In the genomic region with DNA sequence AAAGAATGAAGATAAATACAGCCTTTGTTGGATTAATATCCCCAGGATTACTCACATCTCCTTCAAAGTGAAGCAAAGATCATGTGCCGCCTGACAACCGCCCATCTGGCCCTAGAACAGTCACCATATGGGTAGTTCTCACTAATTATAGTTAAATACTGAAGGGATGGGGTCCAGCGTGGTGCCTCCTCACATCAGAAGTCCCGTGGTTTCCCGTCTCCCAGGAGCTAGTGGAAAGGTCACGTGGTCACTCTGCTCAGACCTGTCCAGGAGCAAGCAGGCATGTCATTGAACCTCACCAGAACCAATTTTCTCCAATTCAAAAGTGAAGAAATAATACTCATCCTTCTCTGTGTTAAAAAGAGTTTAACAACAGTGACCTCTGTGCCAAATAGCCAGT, we compare ENCODE assay signal across 28 cellular contexts.
"Had no signal": no experiment of that assay in that cellular context is flagged by ENCODE, and none has a peak within 500 bp of the region (broad histone marks: within the 10 kb centered on the region; RNA-seq: fewer than 3 reads in every experiment).

No MANE protein-coding gene starts in this region.

- H3K27me3 ChIP-seq: adrenal gland, gastroesophageal sphincter, sigmoid colon, stomach, thyroid gland, upper lobe of right lung had no signal

- H3K36me3 ChIP-seq: adrenal gland, gastroesophageal sphincter, heart right ventricle, pancreas, prostate gland, sigmoid colon, stomach, thyroid gland, upper lobe of right lung had no signal

- H3K27ac ChIP-seq: adrenal gland, coronary artery, dorsolateral prefrontal cortex, gastroesophageal sphincter, heart right ventricle, pancreas, prostate gland, sigmoid colon, stomach, thyroid gland, upper lobe of right lung had no signal

- DNase-seq: activated CD4-positive, alpha-beta T cell treated with anti-CD3 and anti-CD28 coated beads for 36 hours; activated CD4-positive, CD25-positive, alpha-beta regulatory T cell; activated CD8-positive, alpha-beta memory T cell treated with anti-CD3 and anti-CD28 coated beads, Interleukin-2, amount 10 ng/mL, durations not matched to agents 7 days and 5 days; activated CD8-positive, alpha-beta T cell treated with anti-CD3 and anti-CD28 coated beads, Interleukin-2, amount 10 ng/mL, durations not matched to agents 7 days and 5 days; activated effector memory CD4-positive, alpha-beta T cell treated with Interleukin-2 at 50 U/mL for 16 hours; activated naive CD4-positive, alpha-beta T cell treated with Interleukin-2 at 50 U/mL for 16 hours; activated naive CD8-positive, alpha-beta T cell treated with anti-CD3 and anti-CD28 coated beads for 36 hours; adrenal gland; aorta; dorsolateral prefrontal cortex; effector memory CD4-positive, alpha-beta T cell; erythroblast; heart right ventricle; midbrain; naive thymus-derived CD4-positive, alpha-beta T cell; pancreas; retina; sigmoid colon; small intestine; stimulated activated CD4-positive, alpha-beta T cell treated with anti-CD3 and anti-CD28 coated beads, Interleukin-4, amount 100 ng/mL, for 4 hours; stimulated activated CD8-positive, alpha-beta memory T cell treated with anti-CD3 and anti-CD28 coated beads, Interleukin-4, amount 100 ng/mL, for 48 hours; stimulated activated naive B cell treated with anti-CD40 and anti-IgM and Interleukin-4, amounts not matched to agents 10 μg/mL and 1 μg/mL and 100 μg/mL, for 72 hours; stomach; thyroid gland; upper lobe of right lung had no signal

- H3K4me3 ChIP-seq: adrenal gland, coronary artery, dorsolateral prefrontal cortex, gastroesophageal sphincter, heart right ventricle, pancreas, prostate gland, sigmoid colon, stomach, thyroid gland, upper lobe of right lung had no signal
